ENCODE assay signal across 9 cellular contexts in genomic region chr16:787261-787966, GRCh38. TPM values are rescaled to one million over a fixed set of nuclear protein-coding genes. Genes with fewer than 3 reads are reported as not detected.
DNase-seq lines count a peak whose midpoint lies in the region; ATAC-seq and TF ChIP-seq lines count a peak whose summit lies in the region.
"Had no signal": no experiment of that assay in that cellular context is flagged by ENCODE, and none has a peak within 500 bp of the region (broad histone marks: within the 10 kb centered on the region; RNA-seq: fewer than 3 reads in every experiment).

No MANE protein-coding gene starts in this region.

- no peaks in the 10 kb centered on the region for H3K4me1 ChIP-seq in HUES64 (ENCODE audit: insufficient read depth, low read length)

- no peak overlapping the region for H3K27ac Mint-ChIP-seq in central memory CD8-positive, alpha-beta T cell (ENCODE audit: low read depth)
- H3K27ac Mint-ChIP-seq in natural killer cell: peak overlapping the region; percentile 38 to 71

- no peak for ATAC-seq in central memory CD8-positive, alpha-beta T cell (replicated peaks; ENCODE audit: extremely low read depth, poor library complexity, severe bottlenecking)
- ATAC-seq in natural killer cell (no peak), HG03520 (IDR thresholded peaks at IDR 0.05; ENCODE audit: unreplicated experiment) (no peak), HG02970 (IDR thresholded peaks at IDR 0.05; ENCODE audit: low FRiP score, unreplicated experiment) (no peak)

- no peak for TF ChIP-seq CTCF in C4-2B (conservative IDR thresholded peaks at IDR 0.05)
- TF ChIP-seq CTCF in natural killer cell (IDR thresholded peaks at IDR 0.05): no peak

- peak overlapping the region; percentile 80 for H3K4me3 Mint-ChIP-seq in central memory CD8-positive, alpha-beta T cell
- peak overlapping the region; percentile 86 for H3K4me3 Mint-ChIP-seq in natural killer cell

- H3K36me3 ChIP-seq in HUES64 (ENCODE audit: insufficient read depth, low read length): peaks cover 36% of the 10 kb centered on the region

- intact Hi-C loops in natural killer cell (cut with micrococcal nuclease): no loop called here

- no peaks in the 10 kb centered on the region for H3K27me3 ChIP-seq in HUES64 (ENCODE audit: insufficient read depth, low read length)

- no peak for DNase-seq in central memory CD8-positive, alpha-beta T cell (ENCODE audit: low spot score in 2 of 2)
- DNase-seq in natural killer cell: no peak
- no peak for DNase-seq in GM19238 (ENCODE audit: insufficient read length, low spot score)
- no peak for DNase-seq in C1 segment of cervical spinal cord (lab: John Stamatoyannopoulos, UW)

- no peaks in the 10 kb centered on the region for H3K9me3 Mint-ChIP-seq in central memory CD8-positive, alpha-beta T cell
- H3K9me3 Mint-ChIP-seq in natural killer cell: no peaks in the 10 kb centered on the region

- H3K36me3 Mint-ChIP-seq in central memory CD8-positive, alpha-beta T cell (ENCODE audit: insufficient read depth): peaks cover 11% of the 10 kb centered on the region
- H3K36me3 Mint-ChIP-seq in natural killer cell: no peaks in the 10 kb centered on the region

- H3K4me1 Mint-ChIP-seq in central memory CD8-positive, alpha-beta T cell: peaks cover 21% of the 10 kb centered on the region
- H3K4me1 Mint-ChIP-seq in natural killer cell: peaks cover 0 to 9% of the 10 kb centered on the region in 2 donors

- H3K9ac ChIP-seq in HUES64 (ENCODE audit: low read depth, low read length): peak overlapping the region; percentile 88

- 49% methylated on average over 48 of the region's 48 CpGs for WGBS in HUES64

- peak overlapping the region; percentile 97 for H3K4me3 ChIP-seq in HUES64 (ENCODE audit: low read length)

- no peaks in the 10 kb centered on the region for H3K27me3 Mint-ChIP-seq in central memory CD8-positive, alpha-beta T cell
- H3K27me3 Mint-ChIP-seq in natural killer cell (ENCODE audit: low read depth in 2 of 2): no peaks in the 10 kb centered on the region

- no peaks in the 10 kb centered on the region for H3K9me3 ChIP-seq in HUES64 (ENCODE audit: insufficient read depth, low read depth, low read length)

- H3K27ac ChIP-seq in C4-2B (peak overlapping the region; percentile 87), HUES64 (ENCODE audit: low read depth, low read length) (no peak overlapping the region)

RNA-seq across cellular contexts. Expression of gene RPUSD1, which starts 0.8 kb away (rescaled TPM):
- polyA plus RNA-seq in HUES64 (2013, experiment 1 of 2): 27.5 TPM
- 23.5 TPM for polyA plus RNA-seq in HUES64 (2013, experiment 2 of 2)
- total RNA-seq in natural killer cell: 10 to 100 TPM; 20.8 to 31.7 (median 29.6) TPM

RNA-seq across cellular contexts. Expression of gene CHTF18, which starts 1.0 kb away (rescaled TPM):
- 40.3 TPM for polyA plus RNA-seq in HUES64 (2013, experiment 1 of 2)
- 35.7 TPM for polyA plus RNA-seq in HUES64 (2013, experiment 2 of 2)
- 10 to 100 TPM; 26.7 to 52.4 (median 40.5) TPM for total RNA-seq in natural killer cell

RNA-seq across cellular contexts. Expression of gene GNG13, which starts 13.1 kb away (rescaled TPM):
- not detected for polyA plus RNA-seq in HUES64 (2013, experiment 1 of 2)
- polyA plus RNA-seq in HUES64 (2013, experiment 2 of 2): not detected
- total RNA-seq in natural killer cell: not detected
- total RNA-seq: glomerular endothelial cell had no signal

RNA-seq across cellular contexts. Expression of gene MSLN, which starts 26.9 kb away (rescaled TPM):
- not detected for polyA plus RNA-seq in HUES64 (2013, experiment 1 of 2)
- not detected for polyA plus RNA-seq in HUES64 (2013, experiment 2 of 2)
- not detected for total RNA-seq in natural killer cell

RNA-seq across cellular contexts. Expression of gene CIAO3, which starts 46.6 kb away (rescaled TPM):
- polyA plus RNA-seq in HUES64 (2013, experiment 1 of 2): 20.8 TPM
- 16.2 TPM for polyA plus RNA-seq in HUES64 (2013, experiment 2 of 2)
- total RNA-seq in natural killer cell: 10 to 100 TPM; 36.9 to 39.8 (median 37.5) TPM
